ENCODE assay signal across 23 cellular contexts in genomic region chr6:165726290-165726875, GRCh38.
DNase-seq lines count a peak whose midpoint lies in the region; ATAC-seq, FAIRE-seq and TF ChIP-seq lines count a peak whose summit lies in the region.
"Had no signal": no experiment of that assay in that cellular context is flagged by ENCODE, and none has a peak within 500 bp of the region (broad histone marks: within the 10 kb centered on the region; RNA-seq: fewer than 3 reads in every experiment).

No MANE protein-coding gene starts in this region.

- H3K4me2 ChIP-seq in K562 (ENCODE audit: insufficient read depth, low read length) (no peak overlapping the region), osteoblast (ENCODE audit: insufficient read depth, low read length) (peak overlapping the region; percentile 72)
- H3K4me2 ChIP-seq: BLaER1 had no signal

- H3K27ac ChIP-seq in K562 (ENCODE audit: extremely low read depth, low read depth, low read length): no peak overlapping the region
- H3K27ac ChIP-seq in osteoblast (ENCODE audit: low read depth, low read length): no peak overlapping the region
- H3K27ac ChIP-seq: BLaER1, SJSA1 had no signal

- POLR2A ChIA-PET in K562 (lab: Yijun Ruan, JAX): interaction anchor here (0.6 to 0.7 kb wide), 2 partner anchors 11 to 120 kb away, joined by 3 read pairs; no protein-coding TSS in a partner anchor

- CTCF ChIA-PET in K562 (lab: Yijun Ruan, JAX; ENCODE audit: low intra/inter-chr PET ratio): no interaction called here

- ATAC-seq in Right ventricle myocardium inferior (peak; percentile 27), K562 (no peak), GM19397 (IDR thresholded peaks at IDR 0.05; ENCODE audit: unreplicated experiment) (no peak)
- ATAC-seq in effector memory CD8-positive, alpha-beta T cell (replicated peaks): no peak
- ATAC-seq: HCT116 had no signal

- H3K4me1 ChIP-seq in K562 (replicated peaks in 1 of 2; ENCODE audit: control insufficient read depth in 2 of 2, insufficient read depth in 2 of 2, low read length in 2 of 2): no peaks in the 10 kb centered on the region
- peaks cover 11% of the 10 kb centered on the region for H3K4me1 ChIP-seq in osteoblast (ENCODE audit: insufficient read depth, low read length)
- H3K4me1 ChIP-seq: BLaER1 had no signal

- no TSS peak for BruUV-seq in K562 (replicated peaks; lab: Mats Ljungman, UMichigan)

- TF ChIP-seq CTCF in K562 (IDR thresholded peaks at IDR 0.05 in 2 of 3, conservative IDR thresholded peaks at IDR 0.05 in 1 of 3; ENCODE audit: insufficient read depth in 2 of 3, low read depth in 1 of 3, low read length in 3 of 3) (no peak), osteoblast (IDR thresholded peaks at IDR 0.05; ENCODE audit: extremely low read depth, low read depth, low read length) (no peak)

- H3K4me1 Mint-ChIP-seq in effector memory CD8-positive, alpha-beta T cell (ENCODE audit: low read depth in 2 of 2): no peaks in the 10 kb centered on the region

- H3K27me3 ChIP-seq in K562 (ENCODE audit: control insufficient read depth in 2 of 2, insufficient read depth in 2 of 2, low read length in 2 of 2): peaks cover 0 to 12% of the 10 kb centered on the region in 2 experiments; a peak in 1 of 5 replicates
- H3K27me3 ChIP-seq in osteoblast (ENCODE audit: insufficient read depth, low read length): peaks cover 3% of the 10 kb centered on the region
- H3K27me3 ChIP-seq: BLaER1, MG63, SJSA1 had no signal

- H3K9me3 ChIP-seq in K562 (replicated peaks; ENCODE audit: control insufficient read depth, insufficient read depth, low read depth, low read length) (no peaks in the 10 kb centered on the region), osteoblast (ENCODE audit: low read depth, low read length) (no peaks in the 10 kb centered on the region)
- H3K9me3 ChIP-seq: BLaER1, MG63, SJSA1 had no signal

- intact Hi-C loops in Right ventricle myocardium inferior (cut with DNase I): loop anchor here (5.0 kb wide), 2 partner anchors 64 to 284 kb away; partner anchors contain the start of gene PDE10A
- intact Hi-C loops in cardiac septum (cut with DNase I): loop anchor here (5.0 kb wide), 1 partner anchor 46 kb away; no protein-coding TSS in a partner anchor
- intact Hi-C loops in K562 (cut with micrococcal nuclease): loop anchor here (5.0 kb wide), 1 partner anchor 381 kb away; no protein-coding TSS in a partner anchor

- peaks cover 3% of the 10 kb centered on the region for H3K36me3 Mint-ChIP-seq in effector memory CD8-positive, alpha-beta T cell (ENCODE audit: insufficient read depth)

- FAIRE-seq in K562 (lab: Jason Lieb, UNC): no peak
- FAIRE-seq: D721Med, GM18507 had no signal

- in situ Hi-C loops in K562 (cut with MboI): no loop called here

- H3K27ac Mint-ChIP-seq in effector memory CD8-positive, alpha-beta T cell: no peak overlapping the region
- H3K27ac Mint-ChIP-seq: CD4-positive, alpha-beta T cell had no signal

- no peak overlapping the region for H3K9ac ChIP-seq in K562 (ENCODE audit: insufficient read depth in 1 of 2, low read depth in 2 of 2, low read length in 2 of 2)
- H3K9ac ChIP-seq: BLaER1 had no signal

- DNase-seq in Right ventricle myocardium inferior (ENCODE audit: missing footprints): no peak
- DNase-seq in cardiac septum (ENCODE audit: low spot score): no peak
- DNase-seq in K562 (ENCODE audit: extremely low read depth in 1 of 4, low spot score in 3 of 4): no peak
- DNase-seq in osteoblast (ENCODE audit: insufficient read length, low spot score, missing footprints): no peak
- DNase-seq in effector memory CD8-positive, alpha-beta T cell: no peak
- no peak for DNase-seq in NCI-H146 treated with DMSO at 0.1 percent for 48 hours (lab: John Stamatoyannopoulos, UW; ENCODE audit: unreplicated experiment)
- DNase-seq: 8988T; CD4-positive, alpha-beta T cell; GOT3; KBM-7; NCI-H1105 treated with DMSO at 0.1 percent for 48 hours; NCI-H146; NCI-H2029; NCI-H446; NCI-H524 treated with DMSO at 0.1 percent for 48 hours; NCI-H774 had no signal

- H2AFZ ChIP-seq in K562 (ENCODE audit: low read depth, low read length) (no peak overlapping the region), osteoblast (ENCODE audit: low read length) (peak overlapping the region; percentile 71)

- H3K9me3 Mint-ChIP-seq in effector memory CD8-positive, alpha-beta T cell: no peaks in the 10 kb centered on the region
- H3K9me3 Mint-ChIP-seq: CD4-positive, alpha-beta T cell had no signal

- H3K4me3 ChIP-seq in K562 (no peak overlapping the region), osteoblast (ENCODE audit: insufficient read depth, low read length) (peak overlapping the region; percentile 53)
- H3K4me3 ChIP-seq: BLaER1, MG63, SJSA1 had no signal

- H3K36me3 ChIP-seq in K562 (ENCODE audit: control insufficient read depth, insufficient read depth, low read length) (no peaks in the 10 kb centered on the region), osteoblast (ENCODE audit: insufficient read depth, low read length) (no peaks in the 10 kb centered on the region)
- H3K36me3 ChIP-seq: BLaER1, MG63, SJSA1 had no signal

- no peak overlapping the region for H3K4me3 Mint-ChIP-seq in effector memory CD8-positive, alpha-beta T cell
- H3K4me3 Mint-ChIP-seq: CD4-positive, alpha-beta T cell had no signal

- under 1% methylated on average over 25 of the region's 25 CpGs for WGBS in K562 (ENCODE audit: insufficient coverage, low coverage, missing lambda C conversion rate)

- TF ChIP-seq POLR2A in K562 (conservative IDR thresholded peaks at IDR 0.05): no peak

- H3K79me2 ChIP-seq in K562 (ENCODE audit: control insufficient read depth, insufficient read depth, low read length) (no peaks in the 10 kb centered on the region), osteoblast (ENCODE audit: insufficient read depth, low read length) (no peaks in the 10 kb centered on the region)

- no peaks in the 10 kb centered on the region for H4K20me1 ChIP-seq in K562 (replicated peaks; ENCODE audit: control insufficient read depth, insufficient read depth, low read length)
- H4K20me1 ChIP-seq in osteoblast (ENCODE audit: insufficient read depth, low read length): no peaks in the 10 kb centered on the region
- H4K20me1 ChIP-seq: BLaER1 had no signal

- TF ChIP-seq RAD21 in K562 (CRISPR knock-in tag; conservative IDR thresholded peaks at IDR 0.05 in 1 of 2, IDR thresholded peaks at IDR 0.05 in 1 of 2): no peak

- peaks cover 0 to 12% of the 10 kb centered on the region in 2 donors for H3K27me3 Mint-ChIP-seq in effector memory CD8-positive, alpha-beta T cell

- no peaks in the 10 kb centered on the region for H3K9me1 ChIP-seq in K562 (ENCODE audit: control insufficient read depth, insufficient read depth, low read length)

- no peak for TF ChIP-seq EP300 in K562 (IDR thresholded peaks at IDR 0.05; ENCODE audit: low read length)

TF ChIP-seq in K562, 482 proteins besides CTCF, POLR2A, EP300 and RAD21:
- TF ChIP-seq MAFK (IDR thresholded peaks at IDR 0.05; ENCODE audit: low read length): peak; percentile 76
- TF ChIP-seq KDM4B (IDR thresholded peaks at IDR 0.05; ENCODE audit: borderline replicate concordance in 2 of 2, low read depth in 1 of 2): no peak
- peak; percentile 71 for TF ChIP-seq ZNF316 (IDR thresholded peaks at IDR 0.05)
- peak; percentile 32; the same call in 1 of the 2 replicates for TF ChIP-seq C11orf30 (IDR thresholded peaks at IDR 0.05; ENCODE audit: low read depth)
- peak; percentile 61 for TF ChIP-seq MAFF (IDR thresholded peaks at IDR 0.05; ENCODE audit: low read length)
- no peak for TF ChIP-seq WHSC1 (IDR thresholded peaks at IDR 0.05; ENCODE audit: low read length)
- TF ChIP-seq NUFIP1 (IDR thresholded peaks at IDR 0.05; ENCODE audit: partially characterized antibody): no peak
- peak; percentile 53 for TF ChIP-seq MAFG (tag; conservative IDR thresholded peaks at IDR 0.05)
- TF ChIP-seq SIN3B (IDR thresholded peaks at IDR 0.05; ENCODE audit: low read depth): no peak
- TF ChIP-seq RBBP5 (IDR thresholded peaks at IDR 0.05; ENCODE audit: borderline replicate concordance, insufficient read depth, low read length, poor library complexity, severe bottlenecking): no peak
- no peak for TF ChIP-seq LEF1 (IDR thresholded peaks at IDR 0.05)
TF ChIP-seq in K562: peak in this region for 5.
